23 cellular contexts compared by ENCODE assay signal in genomic region chr22:45042263-45042662, GRCh38. TPM values are rescaled to one million over a fixed set of nuclear protein-coding genes. Genes with fewer than 3 reads are reported as not detected.
DNase-seq lines count a peak whose midpoint lies in the region; ATAC-seq, FAIRE-seq and TF ChIP-seq lines count a peak whose summit lies in the region.
"Had no signal": no experiment of that assay in that cellular context is flagged by ENCODE, and none has a peak within 500 bp of the region (broad histone marks: within the 10 kb centered on the region; RNA-seq: fewer than 3 reads in every experiment).

No MANE protein-coding gene starts in this region.

- H3K27me3 ChIP-seq in thyroid gland: no peaks in the 10 kb centered on the region
- H3K27me3 ChIP-seq: BLaER1 had no signal

- WGBS in thyroid gland, 2 donors: 77 to 78% methylated on average over 8 of the region's 8 CpGs

- peaks cover 37% of the 10 kb centered on the region for H3K9me3 Mint-ChIP-seq in WTC11

- no peak for DNase-seq in WTC11 (ENCODE audit: low spot score)
- DNase-seq in kidney: peak; percentile 63
- no peak for DNase-seq in D341Med (ENCODE audit: low spot score)
- no peak for DNase-seq in thyroid gland
- DNase-seq in hepatic stellate cell (ENCODE audit: low spot score): no peak
- DNase-seq: 8988T; ACHN; BE2C; C1 segment of cervical spinal cord; CD4-positive, alpha-beta memory T cell; CD4-positive, CD25-positive, alpha-beta regulatory T cell; CD8-positive, alpha-beta memory T cell; COR-L47; DMS79 treated with DMSO at 0.1 percent for 48 hours; GF-D8 had no signal

- H3K4me1 ChIP-seq in kidney (ENCODE audit: control insufficient read depth in 1 of 2, insufficient read depth in 1 of 2, low read depth in 1 of 2, low read length in 2 of 2): no peaks in the 10 kb centered on the region
- H3K4me1 ChIP-seq in thyroid gland: no peaks in the 10 kb centered on the region
- H3K4me1 ChIP-seq: BE2C had no signal

- TF ChIP-seq POLR2A in thyroid gland (IDR thresholded peaks at IDR 0.05): no peak

- CTCF ChIA-PET in WTC11 (lab: Charles Lee): no interaction called here

- no peaks in the 10 kb centered on the region for H3K36me3 ChIP-seq in kidney (ENCODE audit: control insufficient read depth in 1 of 2, insufficient read depth in 2 of 2, low read length in 2 of 2)
- H3K36me3 ChIP-seq in thyroid gland: no peaks in the 10 kb centered on the region
- H3K36me3 ChIP-seq: BE2C, BLaER1 had no signal

- peaks cover 26% of the 10 kb centered on the region for H3K36me3 Mint-ChIP-seq in WTC11
- H3K36me3 Mint-ChIP-seq: CD14-positive monocyte; CD4-positive, alpha-beta memory T cell; CD4-positive, CD25-positive, alpha-beta regulatory T cell; CD8-positive, alpha-beta memory T cell had no signal

- no peak for ATAC-seq in WTC11

- peaks cover 34% of the 10 kb centered on the region for H3K27me3 Mint-ChIP-seq in WTC11 (ENCODE audit: low read depth)

- H3K27ac Mint-ChIP-seq in WTC11: no peak overlapping the region; the same call in 1 of the 2 replicates
- H3K27ac Mint-ChIP-seq: CD14-positive monocyte; CD4-positive, alpha-beta memory T cell; CD4-positive, CD25-positive, alpha-beta regulatory T cell; CD8-positive, alpha-beta memory T cell had no signal

- no peak for FAIRE-seq in kidney (lab: Jason Lieb, UNC)
- FAIRE-seq: A204.1, D721Med, G401.6, GM12891, GM19239 had no signal

- H3K4me1 Mint-ChIP-seq in WTC11: peaks cover 11% of the 10 kb centered on the region
- H3K4me1 Mint-ChIP-seq: CD14-positive monocyte; CD4-positive, alpha-beta memory T cell; CD4-positive, CD25-positive, alpha-beta regulatory T cell; CD8-positive, alpha-beta memory T cell had no signal

- TF ChIP-seq CTCF in WTC11 (IDR thresholded peaks at IDR 0.05) (no peak), kidney (IDR thresholded peaks at IDR 0.05; ENCODE audit: borderline replicate concordance, extremely low read depth, insufficient read depth) (no peak), thyroid gland (IDR thresholded peaks at IDR 0.05) (no peak)

- POLR2A ChIA-PET in WTC11 (lab: Charles Lee): no interaction called here

- H3K9me3 ChIP-seq in kidney (ENCODE audit: control insufficient read depth in 1 of 2, low read length in 2 of 2) (no peaks in the 10 kb centered on the region), thyroid gland (no peaks in the 10 kb centered on the region)
- H3K9me3 ChIP-seq: BE2C had no signal

- no peak overlapping the region for H3K9ac ChIP-seq in kidney (ENCODE audit: low read length in 2 of 2)
- H3K9ac ChIP-seq: BLaER1 had no signal

- H3K4me3 Mint-ChIP-seq in WTC11: no peak overlapping the region
- H3K4me3 Mint-ChIP-seq: CD14-positive monocyte; CD4-positive, alpha-beta memory T cell; CD4-positive, CD25-positive, alpha-beta regulatory T cell; CD8-positive, alpha-beta memory T cell had no signal

- intact Hi-C loops in kidney (cut with DNase I): no loop called here
- intact Hi-C loops in thyroid gland (cut with DNase I): no loop called here

- no peak overlapping the region for H3K4me3 ChIP-seq in kidney (ENCODE audit: low read length in 2 of 2)
- H3K4me3 ChIP-seq in thyroid gland (replicated peaks in 1 of 3): no peak overlapping the region
- H3K4me3 ChIP-seq: BLaER1 had no signal

- H3K27ac ChIP-seq in kidney (ENCODE audit: low read depth in 2 of 2, low read length in 2 of 2) (no peak overlapping the region), thyroid gland (no peak overlapping the region)
- H3K27ac ChIP-seq: BLaER1 had no signal

TF ChIP-seq in WTC11, 78 proteins besides CTCF, POLR2A, EP300 and RAD21:
- TF ChIP-seq USF1 (CRISPR knock-in tag; IDR thresholded peaks at IDR 0.05): 0 out of 2 replicates have a peak, but pooled peaks have one; percentile 12
- TF ChIP-seq ZNF423 (CRISPR knock-in tag; IDR thresholded peaks at IDR 0.05): no peak

RNA-seq across cellular contexts. Expression of gene PHF21B, which starts 32.5 kb away (rescaled TPM):
- total RNA-seq in WTC11 (2021): 90.6 to 107 TPM (median 92.5 TPM) in 3 replicates
- 2.8 TPM for total RNA-seq in kidney
- polyA plus RNA-seq in kidney (ENCODE audit: insufficient read depth, low read depth, low replicate concordance): 1.1 TPM
- 1 to 10 TPM in 3 of 4 donors, under 1 TPM in 1; 0.33 to 8.9 (median 2.2) TPM for total RNA-seq in thyroid gland
- total RNA-seq: CD4-positive, alpha-beta memory T cell; CD4-positive, CD25-positive, alpha-beta regulatory T cell; CD8-positive, alpha-beta memory T cell had no signal
- polyA plus RNA-seq: AG04450; CD14-positive monocyte; CD4-positive, alpha-beta memory T cell; CD4-positive, CD25-positive, alpha-beta regulatory T cell; CD8-positive, alpha-beta memory T cell had no signal
